In the genomic region with DNA sequence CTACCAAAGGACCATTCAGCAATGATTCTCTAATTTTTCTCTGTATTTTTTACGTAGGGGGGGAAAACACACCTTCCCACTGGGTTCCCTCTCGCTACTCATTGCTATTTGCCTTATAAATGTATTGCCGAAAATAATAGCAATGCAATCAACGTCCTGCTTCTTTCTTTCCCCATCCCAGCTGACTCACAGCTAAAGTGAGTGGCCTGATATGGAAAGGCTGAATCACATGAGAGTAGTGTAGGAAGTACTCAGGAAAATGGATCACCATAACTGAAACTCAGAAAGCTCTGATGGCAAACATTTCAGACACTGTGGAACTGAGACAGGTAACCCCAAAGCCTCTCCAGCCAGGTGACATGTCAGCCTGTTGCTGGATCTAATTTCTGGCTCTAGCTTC, we compare ENCODE assay signal across 1 cellular context.
TF ChIP-seq lines count a peak whose summit lies in the region.

No MANE protein-coding gene starts in this region.

TF ChIP-seq in endothelial cell of umbilical vein, 7 proteins besides CTCF, POLR2A, EP300 and RAD21:
- TF ChIP-seq FOS (IDR thresholded peaks at IDR 0.05; ENCODE audit: borderline replicate concordance, insufficient read depth, low read length) = peak; percentile 72
- peak; percentile 59 for TF ChIP-seq JUN (IDR thresholded peaks at IDR 0.05; ENCODE audit: borderline replicate concordance, insufficient read depth, insufficient read length, low read depth)
- no peak for TF ChIP-seq EZH2 (IDR thresholded peaks at IDR 0.05; ENCODE audit: borderline replicate concordance, low read depth, low read length, severe bottlenecking)
